ENCODE assay signal across 20 cellular contexts in the genomic region with DNA sequence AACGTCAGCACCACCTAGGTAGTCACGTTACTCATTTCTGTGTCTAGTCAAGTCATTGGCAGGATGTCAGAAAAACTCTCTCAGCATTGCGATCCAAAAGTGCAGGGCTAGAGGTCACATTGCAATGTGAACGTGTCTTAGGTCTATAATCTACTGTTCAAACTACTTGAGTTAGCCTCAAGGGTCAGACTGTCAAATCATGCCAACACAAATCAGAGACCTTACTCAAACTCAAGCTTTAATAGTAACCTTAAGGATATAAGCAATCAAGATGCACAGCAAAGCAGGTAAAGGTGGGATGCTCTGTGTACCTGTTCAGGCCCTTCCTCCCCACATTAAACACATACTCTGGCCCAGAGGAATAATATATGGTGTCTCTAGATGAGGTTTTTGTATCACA.
"Had no signal": no experiment of that assay in that cellular context is flagged by ENCODE, and none has a peak within 500 bp of the region (broad histone marks: within the 10 kb centered on the region; RNA-seq: fewer than 3 reads in every experiment).

No MANE protein-coding gene starts in this region.

- DNase-seq: activated CD4-positive, alpha-beta T cell treated with anti-CD3 and anti-CD28 coated beads for 48 hours; activated CD4-positive, alpha-beta T cell treated with anti-CD3 and anti-CD28 coated beads, Interleukin-2, amount 50 U/mL, for 4 hours; activated CD8-positive, alpha-beta memory T cell treated with anti-CD3 and anti-CD28 coated beads, Interleukin-2, amount 10 ng/mL, durations not matched to agents 7 days and 5 days; activated CD8-positive, alpha-beta T cell treated with anti-CD3 and anti-CD28 coated beads, Interleukin-2, amount 10 ng/mL, durations not matched to agents 7 days and 5 days; activated effector memory CD4-positive, alpha-beta T cell treated with Interleukin-2 at 50 U/mL for 16 hours; activated naive CD4-positive, alpha-beta T cell; activated T-cell treated with anti-CD3 and anti-CD28 coated beads, Interleukin-2, amount 50 U/mL, for 24 hours; aorta; MM.1S; NCI-H146; NCI-H187 treated with DMSO at 0.1 percent for 48 hours; NCI-H2081 treated with DMSO at 0.1 percent for 48 hours; NCI-H2171 treated with DMSO at 0.1 percent for 48 hours; NCI-H345; NCI-H510A; NCI-H526 treated with DMSO at 0.1 percent for 48 hours; NCI-H82; Peyer's patch; SHP77 treated with DMSO at 0.1 percent for 48 hours had no signal

- ATAC-seq: activated CD4-positive, CD25-positive, alpha-beta regulatory T cell treated with anti-CD3 and anti-CD28 coated beads, Interleukin-2, amount 50 U/mL, for 24 hours; activated CD8-positive, alpha-beta memory T cell treated with anti-CD3 and anti-CD28 coated beads, Interleukin-2, amount 10 ng/mL, durations not matched to agents 7 days and 5 days; activated CD8-positive, alpha-beta T cell treated with anti-CD3 and anti-CD28 coated beads, Interleukin-2, amount 10 ng/mL, durations not matched to agents 7 days and 5 days had no signal
